In genomic region chr16:85546585-85547447, GRCh38 we compare ENCODE assay signal across 24 cellular contexts.
DNase-seq lines count a peak whose midpoint lies in the region; ATAC-seq and TF ChIP-seq lines count a peak whose summit lies in the region.
"Had no signal": no experiment of that assay in that cellular context is flagged by ENCODE, and none has a peak within 500 bp of the region (broad histone marks: within the 10 kb centered on the region; RNA-seq: fewer than 3 reads in every experiment).

No MANE protein-coding gene starts in this region.

- DNase-seq in AG04450 (ENCODE audit: low read depth, low spot score) (no peak), HT1080 (ENCODE audit: low read depth) (peak; percentile 14), epithelial cell of proximal tubule (ENCODE audit: low read depth) (no peak), HuH-7 (ENCODE audit: low spot score) (no peak), AG08395 (ENCODE audit: low spot score) (no peak), cerebellar nuclear complex (lab: John Stamatoyannopoulos, UW) (no peak)
- DNase-seq in activated T-cell treated with anti-CD3 and anti-CD28 coated beads, Interleukin-2, amount 50 U/mL, for 72 hours: no peak
- DNase-seq: activated CD4-positive, alpha-beta T cell treated with anti-CD3 and anti-CD28 coated beads for 36 hours; activated CD8-positive, alpha-beta memory T cell treated with anti-CD3 and anti-CD28 coated beads, Interleukin-2, amount 50 U/mL, for 4 hours; activated naive CD4-positive, alpha-beta T cell; AML-193; anterior cingulate cortex; Calu3; islet precursor cell; NCI-H2171; NCI-H774; occipital lobe; stimulated activated CD4-positive, alpha-beta T cell treated with anti-CD3 and anti-CD28 coated beads, Interleukin-1b, Interleukin-23, amount 100 ng/mL, for 48 hours; T1000 had no signal

- no peak for TF ChIP-seq EP300 in neural cell (conservative IDR thresholded peaks at IDR 0.05; ENCODE audit: poor library complexity, severe bottlenecking)

- H3K9me3 ChIP-seq in AG04450 (ENCODE audit: control insufficient read depth, insufficient read depth, low read length) (peaks cover 6% of the 10 kb centered on the region; the same call in 1 of the 2 replicates), neural cell (ENCODE audit: low read length) (no peaks in the 10 kb centered on the region)
- H3K9me3 ChIP-seq: SJSA1, vagina had no signal

- POLR2A ChIA-PET in AG04450 (lab: Yijun Ruan, JAX): interaction anchor here (0.7 kb wide), 1 partner anchor 37 kb away, joined by 6 read pairs; no protein-coding TSS in a partner anchor

- H3K9ac ChIP-seq in neural cell (ENCODE audit: low read length): no peak overlapping the region

- no peaks in the 10 kb centered on the region for H3K36me3 ChIP-seq in neural cell (ENCODE audit: insufficient read depth, low read length)
- H3K36me3 ChIP-seq: SJSA1, vagina had no signal

- no peak for ATAC-seq in activated T-cell treated with anti-CD3 and anti-CD28 coated beads, Interleukin-2, amount 50 U/mL, for 72 hours (replicated peaks in 1 of 2)
- ATAC-seq: activated CD4-positive, alpha-beta T cell treated with anti-CD3 and anti-CD28 coated beads for 36 hours; esophagus mucosa had no signal

- TF ChIP-seq CTCF in AG04450 (IDR thresholded peaks at IDR 0.05; ENCODE audit: low read depth, low read length) (peak; percentile 25; the same call in 1 of the 2 replicates), epithelial cell of proximal tubule (conservative IDR thresholded peaks at IDR 0.05; ENCODE audit: low read depth, low read length) (peak; percentile 17), neural cell (IDR thresholded peaks at IDR 0.05; ENCODE audit: poor library complexity, severe bottlenecking) (peak; percentile 28)

- H4K20me1 ChIP-seq in neural cell (ENCODE audit: insufficient read depth): no peaks in the 10 kb centered on the region

- TF ChIP-seq RAD21 in neural cell (conservative IDR thresholded peaks at IDR 0.05): peak; percentile 17

- no peaks in the 10 kb centered on the region for H3F3A ChIP-seq in neural cell (ENCODE audit: insufficient read depth, low read length, poor library complexity, severe bottlenecking)

- H3K9me2 ChIP-seq in neural cell (ENCODE audit: insufficient read depth, low read length): no peaks in the 10 kb centered on the region

- H3K27me3 Mint-ChIP-seq in activated T-cell treated with anti-CD3 and anti-CD28 coated beads, Interleukin-2, amount 50 U/mL, for 72 hours (ENCODE audit: low read depth): no peaks in the 10 kb centered on the region
- H3K27me3 Mint-ChIP-seq: activated CD4-positive, alpha-beta T cell treated with anti-CD3 and anti-CD28 coated beads for 36 hours had no signal

- no peaks in the 10 kb centered on the region for H3K36me3 Mint-ChIP-seq in activated T-cell treated with anti-CD3 and anti-CD28 coated beads, Interleukin-2, amount 50 U/mL, for 72 hours (ENCODE audit: insufficient read depth in 2 of 2)

- H3K4me3 ChIP-seq in AG04450 (ENCODE audit: low read depth, low read length) (no peak overlapping the region), epithelial cell of proximal tubule (ENCODE audit: low read depth, low read length) (no peak overlapping the region), neural cell (ENCODE audit: low read length) (no peak overlapping the region)
- H3K4me3 ChIP-seq: SJSA1, vagina had no signal

- H3K27ac ChIP-seq in AG04450 (ENCODE audit: low read depth, low read length) (no peak overlapping the region), neural cell (ENCODE audit: low read length) (no peak overlapping the region)
- H3K27ac ChIP-seq: SJSA1, vagina had no signal

- no peaks in the 10 kb centered on the region for H3K9me3 Mint-ChIP-seq in activated T-cell treated with anti-CD3 and anti-CD28 coated beads, Interleukin-2, amount 50 U/mL, for 72 hours
- H3K9me3 Mint-ChIP-seq: dendritic cell treated with granulocyte-macrophage colony-stimulating factor and Interleukin-4, amounts not matched to agents 40 ng/mL and 50 ng/mL, for 4 days had no signal

- CTCF ChIA-PET in AG04450 (lab: Charles Lee): no interaction called here

- no peak overlapping the region for H3K27ac Mint-ChIP-seq in activated T-cell treated with anti-CD3 and anti-CD28 coated beads, Interleukin-2, amount 50 U/mL, for 72 hours
- H3K27ac Mint-ChIP-seq: activated CD4-positive, alpha-beta T cell treated with anti-CD3 and anti-CD28 coated beads for 36 hours; dendritic cell treated with granulocyte-macrophage colony-stimulating factor and Interleukin-4, amounts not matched to agents 40 ng/mL and 50 ng/mL, for 4 days had no signal

- H3K79me2 ChIP-seq in neural cell (replicated peaks; ENCODE audit: insufficient read depth, low read length): no peaks in the 10 kb centered on the region

- H3K4me1 Mint-ChIP-seq in activated T-cell treated with anti-CD3 and anti-CD28 coated beads, Interleukin-2, amount 50 U/mL, for 72 hours (ENCODE audit: low read depth): peaks cover 5% of the 10 kb centered on the region
- H3K4me1 Mint-ChIP-seq: activated CD4-positive, alpha-beta T cell treated with anti-CD3 and anti-CD28 coated beads for 36 hours had no signal

- H3K4me3 Mint-ChIP-seq in activated T-cell treated with anti-CD3 and anti-CD28 coated beads, Interleukin-2, amount 50 U/mL, for 72 hours: no peak overlapping the region
- H3K4me3 Mint-ChIP-seq: activated CD4-positive, alpha-beta T cell treated with anti-CD3 and anti-CD28 coated beads for 36 hours; dendritic cell treated with granulocyte-macrophage colony-stimulating factor and Interleukin-4, amounts not matched to agents 40 ng/mL and 50 ng/mL, for 4 days had no signal

- H2AFZ ChIP-seq in neural cell (ENCODE audit: low read depth, low read length): no peak overlapping the region

- H3K27me3 ChIP-seq in AG04450 (ENCODE audit: control insufficient read depth, insufficient read depth, low read length): no peaks in the 10 kb centered on the region
- no peaks in the 10 kb centered on the region for H3K27me3 ChIP-seq in neural cell (ENCODE audit: insufficient read depth, low read depth, low read length)
- H3K27me3 ChIP-seq: SJSA1, vagina had no signal

- no peak overlapping the region for H3K4me2 ChIP-seq in neural cell (ENCODE audit: low read length)

TF ChIP-seq in neural cell, 6 proteins besides CTCF, POLR2A, EP300 and RAD21:
- TF ChIP-seq POLR2AphosphoS5 (IDR thresholded peaks at IDR 0.05) (no peak), SMC3 (conservative IDR thresholded peaks at IDR 0.05; ENCODE audit: poor library complexity) (no peak), MXI1 (conservative IDR thresholded peaks at IDR 0.05; ENCODE audit: poor library complexity, severe bottlenecking) (no peak), EZH2 (IDR thresholded peaks at IDR 0.05; ENCODE audit: borderline replicate concordance, insufficient read depth, low read length, poor library complexity, severe bottlenecking) (no peak), TAF1 (IDR thresholded peaks at IDR 0.05; ENCODE audit: low read depth) (no peak)
- TF ChIP-seq, protein P1, sequence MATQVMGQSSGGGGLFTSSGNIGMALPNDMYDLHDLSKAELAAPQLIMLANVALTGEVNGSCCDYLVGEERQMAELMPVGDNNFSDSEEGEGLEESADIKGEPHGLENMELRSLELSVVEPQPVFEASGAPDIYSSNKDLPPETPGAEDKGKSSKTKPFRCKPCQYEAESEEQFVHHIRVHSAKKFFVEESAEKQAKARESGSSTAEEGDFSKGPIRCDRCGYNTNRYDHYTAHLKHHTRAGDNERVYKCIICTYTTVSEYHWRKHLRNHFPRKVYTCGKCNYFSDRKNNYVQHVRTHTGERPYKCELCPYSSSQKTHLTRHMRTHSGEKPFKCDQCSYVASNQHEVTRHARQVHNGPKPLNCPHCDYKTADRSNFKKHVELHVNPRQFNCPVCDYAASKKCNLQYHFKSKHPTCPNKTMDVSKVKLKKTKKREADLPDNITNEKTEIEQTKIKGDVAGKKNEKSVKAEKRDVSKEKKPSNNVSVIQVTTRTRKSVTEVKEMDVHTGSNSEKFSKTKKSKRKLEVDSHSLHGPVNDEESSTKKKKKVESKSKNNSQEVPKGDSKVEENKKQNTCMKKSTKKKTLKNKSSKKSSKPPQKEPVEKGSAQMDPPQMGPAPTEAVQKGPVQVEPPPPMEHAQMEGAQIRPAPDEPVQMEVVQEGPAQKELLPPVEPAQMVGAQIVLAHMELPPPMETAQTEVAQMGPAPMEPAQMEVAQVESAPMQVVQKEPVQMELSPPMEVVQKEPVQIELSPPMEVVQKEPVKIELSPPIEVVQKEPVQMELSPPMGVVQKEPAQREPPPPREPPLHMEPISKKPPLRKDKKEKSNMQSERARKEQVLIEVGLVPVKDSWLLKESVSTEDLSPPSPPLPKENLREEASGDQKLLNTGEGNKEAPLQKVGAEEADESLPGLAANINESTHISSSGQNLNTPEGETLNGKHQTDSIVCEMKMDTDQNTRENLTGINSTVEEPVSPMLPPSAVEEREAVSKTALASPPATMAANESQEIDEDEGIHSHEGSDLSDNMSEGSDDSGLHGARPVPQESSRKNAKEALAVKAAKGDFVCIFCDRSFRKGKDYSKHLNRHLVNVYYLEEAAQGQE (IDR thresholded peaks at IDR 0.05; ENCODE audit: borderline replicate concordance): no peak
TF ChIP-seq in neural cell: peak in this region for 0.
